Comparison of ENCODE assay signal across 1 cellular context in the genomic region with DNA sequence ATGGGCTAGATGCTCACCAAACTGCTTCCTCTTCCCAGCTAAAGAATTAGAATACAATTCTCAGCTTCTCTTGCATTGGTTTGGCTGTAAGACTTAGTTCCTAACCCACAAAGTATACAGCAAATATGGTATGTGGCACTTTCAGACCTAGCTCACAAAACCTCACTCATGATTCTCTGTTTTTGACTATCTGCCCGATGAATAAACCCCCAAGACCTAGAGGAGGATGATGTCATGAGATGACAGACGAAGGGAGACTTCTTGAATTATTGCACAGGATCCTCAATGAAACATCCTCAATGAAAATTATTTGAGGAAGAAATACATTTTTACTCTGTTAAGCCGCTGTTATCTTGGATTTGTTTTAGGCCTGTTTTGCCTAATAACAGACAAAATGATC.
TF ChIP-seq lines count a peak whose summit lies in the region.

No MANE protein-coding gene starts in this region.

TF ChIP-seq in HEK293, 187 proteins besides CTCF, POLR2A, EP300 and RAD21 (continued from another document):
- TF ChIP-seq, protein P1, sequence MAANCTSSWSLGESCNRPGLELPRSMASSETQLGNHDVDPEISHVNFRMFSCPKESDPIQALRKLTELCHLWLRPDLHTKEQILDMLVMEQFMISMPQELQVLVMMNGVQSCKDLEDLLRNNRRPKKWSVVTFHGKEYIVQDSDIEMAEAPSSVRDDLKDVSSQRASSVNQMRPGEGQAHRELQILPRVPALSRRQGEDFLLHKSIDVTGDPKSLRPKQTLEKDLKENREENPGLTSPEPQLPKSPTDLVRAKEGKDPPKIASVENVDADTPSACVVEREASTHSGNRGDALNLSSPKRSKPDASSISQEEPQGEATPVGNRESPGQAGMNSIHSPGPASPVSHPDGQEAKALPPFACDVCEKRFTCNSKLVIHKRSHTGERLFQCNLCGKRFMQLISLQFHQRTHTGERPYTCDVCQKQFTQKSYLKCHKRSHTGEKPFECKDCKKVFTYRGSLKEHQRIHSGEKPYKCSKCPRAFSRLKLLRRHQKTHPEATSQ (tag by site-specific recombination; IDR thresholded peaks at IDR 0.05), result no peak
- no peak for TF ChIP-seq ZNF670 (tag by site-specific recombination; IDR thresholded peaks at IDR 0.05; ENCODE audit: low read depth)
- TF ChIP-seq, protein P2, sequence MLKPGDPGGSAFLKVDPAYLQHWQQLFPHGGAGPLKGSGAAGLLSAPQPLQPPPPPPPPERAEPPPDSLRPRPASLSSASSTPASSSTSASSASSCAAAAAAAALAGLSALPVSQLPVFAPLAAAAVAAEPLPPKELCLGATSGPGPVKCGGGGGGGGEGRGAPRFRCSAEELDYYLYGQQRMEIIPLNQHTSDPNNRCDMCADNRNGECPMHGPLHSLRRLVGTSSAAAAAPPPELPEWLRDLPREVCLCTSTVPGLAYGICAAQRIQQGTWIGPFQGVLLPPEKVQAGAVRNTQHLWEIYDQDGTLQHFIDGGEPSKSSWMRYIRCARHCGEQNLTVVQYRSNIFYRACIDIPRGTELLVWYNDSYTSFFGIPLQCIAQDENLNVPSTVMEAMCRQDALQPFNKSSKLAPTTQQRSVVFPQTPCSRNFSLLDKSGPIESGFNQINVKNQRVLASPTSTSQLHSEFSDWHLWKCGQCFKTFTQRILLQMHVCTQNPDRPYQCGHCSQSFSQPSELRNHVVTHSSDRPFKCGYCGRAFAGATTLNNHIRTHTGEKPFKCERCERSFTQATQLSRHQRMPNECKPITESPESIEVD (tag by site-specific recombination; IDR thresholded peaks at IDR 0.05), result 0 out of 2 replicates have a peak, but pooled peaks have one; percentile 14
- no peak for TF ChIP-seq HIC1 (tag by site-specific recombination; IDR thresholded peaks at IDR 0.05)
- TF ChIP-seq ZNF548 (tag by site-specific recombination; IDR thresholded peaks at IDR 0.05), result no peak
- no peak for TF ChIP-seq GLIS1 (tag by site-specific recombination; IDR thresholded peaks at IDR 0.05)
- TF ChIP-seq ZSCAN16 (tag by site-specific recombination; IDR thresholded peaks at IDR 0.05), result no peak
- TF ChIP-seq, protein P3, sequence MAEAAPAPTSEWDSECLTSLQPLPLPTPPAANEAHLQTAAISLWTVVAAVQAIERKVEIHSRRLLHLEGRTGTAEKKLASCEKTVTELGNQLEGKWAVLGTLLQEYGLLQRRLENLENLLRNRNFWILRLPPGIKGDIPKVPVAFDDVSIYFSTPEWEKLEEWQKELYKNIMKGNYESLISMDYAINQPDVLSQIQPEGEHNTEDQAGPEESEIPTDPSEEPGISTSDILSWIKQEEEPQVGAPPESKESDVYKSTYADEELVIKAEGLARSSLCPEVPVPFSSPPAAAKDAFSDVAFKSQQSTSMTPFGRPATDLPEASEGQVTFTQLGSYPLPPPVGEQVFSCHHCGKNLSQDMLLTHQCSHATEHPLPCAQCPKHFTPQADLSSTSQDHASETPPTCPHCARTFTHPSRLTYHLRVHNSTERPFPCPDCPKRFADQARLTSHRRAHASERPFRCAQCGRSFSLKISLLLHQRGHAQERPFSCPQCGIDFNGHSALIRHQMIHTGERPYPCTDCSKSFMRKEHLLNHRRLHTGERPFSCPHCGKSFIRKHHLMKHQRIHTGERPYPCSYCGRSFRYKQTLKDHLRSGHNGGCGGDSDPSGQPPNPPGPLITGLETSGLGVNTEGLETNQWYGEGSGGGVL (tag by site-specific recombination; IDR thresholded peaks at IDR 0.05), result no peak
- TF ChIP-seq, protein P4, sequence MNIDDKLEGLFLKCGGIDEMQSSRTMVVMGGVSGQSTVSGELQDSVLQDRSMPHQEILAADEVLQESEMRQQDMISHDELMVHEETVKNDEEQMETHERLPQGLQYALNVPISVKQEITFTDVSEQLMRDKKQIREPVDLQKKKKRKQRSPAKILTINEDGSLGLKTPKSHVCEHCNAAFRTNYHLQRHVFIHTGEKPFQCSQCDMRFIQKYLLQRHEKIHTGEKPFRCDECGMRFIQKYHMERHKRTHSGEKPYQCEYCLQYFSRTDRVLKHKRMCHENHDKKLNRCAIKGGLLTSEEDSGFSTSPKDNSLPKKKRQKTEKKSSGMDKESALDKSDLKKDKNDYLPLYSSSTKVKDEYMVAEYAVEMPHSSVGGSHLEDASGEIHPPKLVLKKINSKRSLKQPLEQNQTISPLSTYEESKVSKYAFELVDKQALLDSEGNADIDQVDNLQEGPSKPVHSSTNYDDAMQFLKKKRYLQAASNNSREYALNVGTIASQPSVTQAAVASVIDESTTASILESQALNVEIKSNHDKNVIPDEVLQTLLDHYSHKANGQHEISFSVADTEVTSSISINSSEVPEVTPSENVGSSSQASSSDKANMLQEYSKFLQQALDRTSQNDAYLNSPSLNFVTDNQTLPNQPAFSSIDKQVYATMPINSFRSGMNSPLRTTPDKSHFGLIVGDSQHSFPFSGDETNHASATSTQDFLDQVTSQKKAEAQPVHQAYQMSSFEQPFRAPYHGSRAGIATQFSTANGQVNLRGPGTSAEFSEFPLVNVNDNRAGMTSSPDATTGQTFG (tag by site-specific recombination; IDR thresholded peaks at IDR 0.05; ENCODE audit: borderline replicate concordance), result no peak
- peak; percentile 45; the same call in 1 of the 2 replicates for TF ChIP-seq ZNF629 (tag by site-specific recombination; IDR thresholded peaks at IDR 0.05)
- TF ChIP-seq, protein P5, sequence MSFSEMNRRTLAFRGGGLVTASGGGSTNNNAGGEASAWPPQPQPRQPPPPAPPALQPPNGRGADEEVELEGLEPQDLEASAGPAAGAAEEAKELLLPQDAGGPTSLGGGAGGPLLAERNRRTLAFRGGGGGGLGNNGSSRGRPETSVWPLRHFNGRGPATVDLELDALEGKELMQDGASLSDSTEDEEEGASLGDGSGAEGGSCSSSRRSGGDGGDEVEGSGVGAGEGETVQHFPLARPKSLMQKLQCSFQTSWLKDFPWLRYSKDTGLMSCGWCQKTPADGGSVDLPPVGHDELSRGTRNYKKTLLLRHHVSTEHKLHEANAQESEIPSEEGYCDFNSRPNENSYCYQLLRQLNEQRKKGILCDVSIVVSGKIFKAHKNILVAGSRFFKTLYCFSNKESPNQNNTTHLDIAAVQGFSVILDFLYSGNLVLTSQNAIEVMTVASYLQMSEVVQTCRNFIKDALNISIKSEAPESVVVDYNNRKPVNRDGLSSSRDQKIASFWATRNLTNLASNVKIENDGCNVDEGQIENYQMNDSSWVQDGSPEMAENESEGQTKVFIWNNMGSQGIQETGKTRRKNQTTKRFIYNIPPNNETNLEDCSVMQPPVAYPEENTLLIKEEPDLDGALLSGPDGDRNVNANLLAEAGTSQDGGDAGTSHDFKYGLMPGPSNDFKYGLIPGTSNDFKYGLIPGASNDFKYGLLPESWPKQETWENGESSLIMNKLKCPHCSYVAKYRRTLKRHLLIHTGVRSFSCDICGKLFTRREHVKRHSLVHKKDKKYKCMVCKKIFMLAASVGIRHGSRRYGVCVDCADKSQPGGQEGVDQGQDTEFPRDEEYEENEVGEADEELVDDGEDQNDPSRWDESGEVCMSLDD (tag by site-specific recombination; IDR thresholded peaks at IDR 0.05), result no peak
- no peak for TF ChIP-seq ZFP37 (tag by site-specific recombination; IDR thresholded peaks at IDR 0.05)
- TF ChIP-seq ZNF776 (tag by site-specific recombination; IDR thresholded peaks at IDR 0.05; ENCODE audit: borderline replicate concordance), result no peak
- TF ChIP-seq, protein P6, sequence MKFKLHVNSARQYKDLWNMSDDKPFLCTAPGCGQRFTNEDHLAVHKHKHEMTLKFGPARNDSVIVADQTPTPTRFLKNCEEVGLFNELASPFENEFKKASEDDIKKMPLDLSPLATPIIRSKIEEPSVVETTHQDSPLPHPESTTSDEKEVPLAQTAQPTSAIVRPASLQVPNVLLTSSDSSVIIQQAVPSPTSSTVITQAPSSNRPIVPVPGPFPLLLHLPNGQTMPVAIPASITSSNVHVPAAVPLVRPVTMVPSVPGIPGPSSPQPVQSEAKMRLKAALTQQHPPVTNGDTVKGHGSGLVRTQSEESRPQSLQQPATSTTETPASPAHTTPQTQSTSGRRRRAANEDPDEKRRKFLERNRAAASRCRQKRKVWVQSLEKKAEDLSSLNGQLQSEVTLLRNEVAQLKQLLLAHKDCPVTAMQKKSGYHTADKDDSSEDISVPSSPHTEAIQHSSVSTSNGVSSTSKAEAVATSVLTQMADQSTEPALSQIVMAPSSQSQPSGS (tag by site-specific recombination; IDR thresholded peaks at IDR 0.05; ENCODE audit: low read depth), result peak; percentile 55; the same call in 1 of the 2 replicates
- TF ChIP-seq ZNF677 (tag by site-specific recombination; IDR thresholded peaks at IDR 0.05), result no peak
- TF ChIP-seq ZNF645 (tag by site-specific recombination; IDR thresholded peaks at IDR 0.05), result no peak
